ENCODE assay signal across 1 cellular context in genomic region chr6:24571361-24571760, GRCh38.
TF ChIP-seq lines count a peak whose summit lies in the region.

No MANE protein-coding gene starts in this region.

TF ChIP-seq in GM23338, 12 proteins besides CTCF, POLR2A, EP300 and RAD21 (continued from another document):
- TF ChIP-seq ZNF462 (CRISPR knock-in tag; IDR thresholded peaks at IDR 0.05) (no peak), ZNF114 (CRISPR knock-in tag; IDR thresholded peaks at IDR 0.05) (no peak), NANOG (IDR thresholded peaks at IDR 0.05; ENCODE audit: borderline replicate concordance) (no peak), REST (IDR thresholded peaks at IDR 0.05; ENCODE audit: unreplicated experiment) (no peak), EZH2phosphoT487 (IDR thresholded peaks at IDR 0.05; ENCODE audit: unreplicated experiment) (no peak), JUNB (IDR thresholded peaks at IDR 0.05; ENCODE audit: unreplicated experiment) (no peak), STAT1 (IDR thresholded peaks at IDR 0.05; ENCODE audit: unreplicated experiment) (no peak)
- TF ChIP-seq, protein P1, sequence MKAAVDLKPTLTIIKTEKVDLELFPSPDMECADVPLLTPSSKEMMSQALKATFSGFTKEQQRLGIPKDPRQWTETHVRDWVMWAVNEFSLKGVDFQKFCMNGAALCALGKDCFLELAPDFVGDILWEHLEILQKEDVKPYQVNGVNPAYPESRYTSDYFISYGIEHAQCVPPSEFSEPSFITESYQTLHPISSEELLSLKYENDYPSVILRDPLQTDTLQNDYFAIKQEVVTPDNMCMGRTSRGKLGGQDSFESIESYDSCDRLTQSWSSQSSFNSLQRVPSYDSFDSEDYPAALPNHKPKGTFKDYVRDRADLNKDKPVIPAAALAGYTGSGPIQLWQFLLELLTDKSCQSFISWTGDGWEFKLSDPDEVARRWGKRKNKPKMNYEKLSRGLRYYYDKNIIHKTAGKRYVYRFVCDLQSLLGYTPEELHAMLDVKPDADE (IDR thresholded peaks at IDR 0.05): no peak
